ENCODE assay signal across 1 cellular context in the genomic region with DNA sequence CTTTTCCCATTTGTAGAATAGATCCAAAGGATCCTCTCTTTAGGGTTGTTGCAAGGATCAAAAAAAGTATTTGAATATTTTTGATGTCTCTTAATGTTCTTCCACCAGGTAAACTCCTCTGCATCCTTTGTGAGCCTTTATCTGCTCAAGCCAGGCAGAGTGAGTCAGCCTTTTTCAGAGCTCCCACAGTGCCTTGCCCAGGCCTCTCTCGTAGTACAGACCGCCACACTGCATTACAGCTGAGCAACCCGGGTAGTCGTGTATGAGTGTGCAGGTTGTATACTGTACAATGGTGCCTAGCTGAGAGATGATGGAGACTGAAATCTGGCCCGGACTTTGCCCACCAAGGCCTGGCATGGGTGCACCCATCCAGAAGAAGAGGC.
TF ChIP-seq lines count a peak whose summit lies in the region.

No MANE protein-coding gene starts in this region.

TF ChIP-seq in GM12878, 131 proteins besides CTCF, POLR2A, EP300 and RAD21 (continued from another document):
- TF ChIP-seq, protein P1, sequence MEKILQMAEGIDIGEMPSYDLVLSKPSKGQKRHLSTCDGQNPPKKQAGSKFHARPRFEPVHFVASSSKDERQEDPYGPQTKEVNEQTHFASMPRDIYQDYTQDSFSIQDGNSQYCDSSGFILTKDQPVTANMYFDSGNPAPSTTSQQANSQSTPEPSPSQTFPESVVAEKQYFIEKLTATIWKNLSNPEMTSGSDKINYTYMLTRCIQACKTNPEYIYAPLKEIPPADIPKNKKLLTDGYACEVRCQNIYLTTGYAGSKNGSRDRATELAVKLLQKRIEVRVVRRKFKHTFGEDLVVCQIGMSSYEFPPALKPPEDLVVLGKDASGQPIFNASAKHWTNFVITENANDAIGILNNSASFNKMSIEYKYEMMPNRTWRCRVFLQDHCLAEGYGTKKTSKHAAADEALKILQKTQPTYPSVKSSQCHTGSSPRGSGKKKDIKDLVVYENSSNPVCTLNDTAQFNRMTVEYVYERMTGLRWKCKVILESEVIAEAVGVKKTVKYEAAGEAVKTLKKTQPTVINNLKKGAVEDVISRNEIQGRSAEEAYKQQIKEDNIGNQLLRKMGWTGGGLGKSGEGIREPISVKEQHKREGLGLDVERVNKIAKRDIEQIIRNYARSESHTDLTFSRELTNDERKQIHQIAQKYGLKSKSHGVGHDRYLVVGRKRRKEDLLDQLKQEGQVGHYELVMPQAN (conservative IDR thresholded peaks at IDR 0.05) = no peak
- TF ChIP-seq, protein P2, sequence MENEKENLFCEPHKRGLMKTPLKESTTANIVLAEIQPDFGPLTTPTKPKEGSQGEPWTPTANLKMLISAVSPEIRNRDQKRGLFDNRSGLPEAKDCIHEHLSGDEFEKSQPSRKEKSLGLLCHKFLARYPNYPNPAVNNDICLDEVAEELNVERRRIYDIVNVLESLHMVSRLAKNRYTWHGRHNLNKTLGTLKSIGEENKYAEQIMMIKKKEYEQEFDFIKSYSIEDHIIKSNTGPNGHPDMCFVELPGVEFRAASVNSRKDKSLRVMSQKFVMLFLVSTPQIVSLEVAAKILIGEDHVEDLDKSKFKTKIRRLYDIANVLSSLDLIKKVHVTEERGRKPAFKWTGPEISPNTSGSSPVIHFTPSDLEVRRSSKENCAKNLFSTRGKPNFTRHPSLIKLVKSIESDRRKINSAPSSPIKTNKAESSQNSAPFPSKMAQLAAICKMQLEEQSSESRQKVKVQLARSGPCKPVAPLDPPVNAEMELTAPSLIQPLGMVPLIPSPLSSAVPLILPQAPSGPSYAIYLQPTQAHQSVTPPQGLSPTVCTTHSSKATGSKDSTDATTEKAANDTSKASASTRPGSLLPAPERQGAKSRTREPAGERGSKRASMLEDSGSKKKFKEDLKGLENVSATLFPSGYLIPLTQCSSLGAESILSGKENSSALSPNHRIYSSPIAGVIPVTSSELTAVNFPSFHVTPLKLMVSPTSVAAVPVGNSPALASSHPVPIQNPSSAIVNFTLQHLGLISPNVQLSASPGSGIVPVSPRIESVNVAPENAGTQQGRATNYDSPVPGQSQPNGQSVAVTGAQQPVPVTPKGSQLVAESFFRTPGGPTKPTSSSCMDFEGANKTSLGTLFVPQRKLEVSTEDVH (IDR thresholded peaks at IDR 0.05; ENCODE audit: low read depth, partially characterized antibody) = no peak
